8 cellular contexts compared by ENCODE assay signal in the genomic region with DNA sequence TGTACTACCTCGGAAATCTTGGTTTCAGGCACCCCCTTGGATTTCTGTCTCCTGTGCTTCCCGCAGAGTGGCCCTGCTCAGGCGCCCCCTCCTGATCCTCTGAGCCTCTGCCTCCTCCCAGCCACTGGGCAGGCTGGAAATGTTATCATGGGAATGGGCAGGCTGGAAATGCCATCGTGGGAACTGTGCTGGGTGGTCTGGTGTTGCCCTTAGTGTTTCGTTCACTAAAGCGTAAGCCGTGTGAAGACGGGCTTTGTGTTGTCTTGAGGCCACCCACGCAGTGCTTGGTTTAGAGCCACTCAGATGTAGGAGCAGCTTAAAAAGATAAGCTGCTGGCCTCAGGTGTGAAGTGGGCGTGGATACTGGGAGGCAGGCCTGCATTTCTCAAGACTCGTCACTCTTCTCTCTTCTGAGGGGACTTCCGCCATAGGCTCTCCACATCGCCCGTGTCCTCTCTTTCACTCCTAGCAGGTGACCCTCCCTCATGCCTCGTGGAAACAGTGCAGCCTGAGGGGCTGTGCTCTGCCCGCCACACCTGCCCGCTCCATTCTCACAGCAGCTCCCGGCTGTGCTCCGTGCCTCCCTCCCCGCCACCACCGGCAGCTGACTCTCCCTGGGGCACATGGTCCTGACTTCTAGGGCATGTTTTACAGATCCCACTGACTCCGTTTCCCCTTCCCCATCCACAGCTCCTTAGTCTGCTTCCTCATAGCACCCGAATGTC. TPM values are rescaled to one million over a fixed set of nuclear protein-coding genes. Genes with fewer than 3 reads are reported as not detected.
DNase-seq lines count a peak whose midpoint lies in the region; ATAC-seq and TF ChIP-seq lines count a peak whose summit lies in the region.

No MANE protein-coding gene starts in this region.

- no peaks in the 10 kb centered on the region; the same call in 2 of the 3 replicates for H3K9me3 Mint-ChIP-seq in GM23338
- peaks cover 0 to 3% of the 10 kb centered on the region in 2 donors for H3K9me3 Mint-ChIP-seq in natural killer cell

- H3F3A ChIP-seq in GM23338 (replicated peaks; ENCODE audit: low read depth) = no peaks in the 10 kb centered on the region
- no peaks in the 10 kb centered on the region for H3F3A ChIP-seq in PC-3 (ENCODE audit: low read length, unreplicated experiment)

- H3K4me3 Mint-ChIP-seq in GM23338 (peak overlapping the region; percentile 33; the same call in 2 of the 3 replicates), natural killer cell (peak overlapping the region; percentile 80)

- H3K36me3 Mint-ChIP-seq in GM23338 (ENCODE audit: low read depth) = peaks cover 10% of the 10 kb centered on the region; the same call in 2 of the 3 replicates
- H3K36me3 Mint-ChIP-seq in natural killer cell = no peaks in the 10 kb centered on the region

- intact Hi-C loops in dorsolateral prefrontal cortex (cut with DNase I) (no loop called here), natural killer cell (cut with micrococcal nuclease) (no loop called here), PC-3 (cut with micrococcal nuclease) (no loop called here), head of caudate nucleus (cut with DNase I) (no loop called here)

- POLR2A ChIA-PET in PC-3 (lab: Charles Lee; ENCODE audit: unreplicated experiment) = no interaction called here

- BruUV-seq in PC-3 (replicated peaks; lab: Mats Ljungman, UMichigan) = no TSS peak

- peaks cover 24% of the 10 kb centered on the region for H3K9me3 ChIP-seq in BLaER1
- H3K9me3 ChIP-seq in PC-3 (ENCODE audit: low read length) = no peaks in the 10 kb centered on the region

- H3K79me2 ChIP-seq in GM23338 (replicated peaks; ENCODE audit: insufficient read depth) = peaks cover 100% of the 10 kb centered on the region
- peaks cover 99% of the 10 kb centered on the region for H3K79me2 ChIP-seq in PC-3 (ENCODE audit: low read length)

- H3K27me3 Mint-ChIP-seq in GM23338 (ENCODE audit: insufficient read depth, low read depth, poor library complexity) = peaks cover 14% of the 10 kb centered on the region
- H3K27me3 Mint-ChIP-seq in natural killer cell (ENCODE audit: low read depth in 2 of 2) = no peaks in the 10 kb centered on the region

- DNase-seq in GM23338 (ENCODE audit: low spot score) = peak; percentile 35
- peak in 2 of 10 donors; percentile 37 to 48 for DNase-seq in dorsolateral prefrontal cortex
- no peak for DNase-seq in natural killer cell
- DNase-seq in PC-3 = no peak
- no peak for DNase-seq in erythroblast (lab: John Stamatoyannopoulos, UW)
- no peak for DNase-seq in NCI-H226
- DNase-seq in head of caudate nucleus = no peak

- H3K9me2 ChIP-seq in GM23338 (ENCODE audit: insufficient read depth) = no peaks in the 10 kb centered on the region
- no peaks in the 10 kb centered on the region for H3K9me2 ChIP-seq in PC-3 (replicated peaks; ENCODE audit: low read length)

- H3K4me1 Mint-ChIP-seq in GM23338 = peaks cover 63% of the 10 kb centered on the region
- H3K4me1 Mint-ChIP-seq in natural killer cell = peaks cover 73 to 77% of the 10 kb centered on the region in 2 donors

- ATAC-seq in GM23338 = peak; percentile 60
- peak; percentile 23 to 48 (median 45) for ATAC-seq in natural killer cell
- no peak for ATAC-seq in PC-3

- no peak for TF ChIP-seq POLR2A in erythroblast (IDR thresholded peaks at IDR 0.05; ENCODE audit: low read length)

- peak overlapping the region; percentile 59 for H3K27ac ChIP-seq in BLaER1
- H3K27ac ChIP-seq in GM23338 (ENCODE audit: low read depth) = no peak overlapping the region
- peak overlapping the region in 35 of 59 donors; percentile 1 to 68 (median 41) for H3K27ac ChIP-seq in dorsolateral prefrontal cortex
- H3K27ac ChIP-seq in PC-3 (ENCODE audit: low read length) = no peak overlapping the region

- peak overlapping the region; percentile 69 for H3K27ac Mint-ChIP-seq in GM23338
- H3K27ac Mint-ChIP-seq in natural killer cell = peak overlapping the region; percentile 86 to 87

- H3K9ac ChIP-seq in BLaER1 (peak overlapping the region; percentile 44; the same call in 1 of the 2 replicates), PC-3 (ENCODE audit: low read length) (no peak overlapping the region)

- TF ChIP-seq CTCF in GM23338 (conservative IDR thresholded peaks at IDR 0.05; ENCODE audit: low read depth in 2 of 2) = peak in 1 of 2 experiments; percentile 38; a peak in 3 of 4 replicates
- no peak for TF ChIP-seq CTCF in dorsolateral prefrontal cortex (IDR thresholded peaks at IDR 0.05 in 54 of 56, conservative IDR thresholded peaks at IDR 0.05 in 2 of 56; ENCODE audit: low read depth in 1 of 56, partially characterized antibody in 56 of 56)
- TF ChIP-seq CTCF in natural killer cell (IDR thresholded peaks at IDR 0.05) = no peak
- no peak for TF ChIP-seq CTCF in PC-3 (conservative IDR thresholded peaks at IDR 0.05; ENCODE audit: low read depth, low read length)

- H3K4me2 ChIP-seq in BLaER1 (peak overlapping the region; percentile 80), GM23338 (no peak overlapping the region; the same call in 1 of the 2 replicates), PC-3 (ENCODE audit: low read length) (no peak overlapping the region)

- H3K4me1 ChIP-seq in BLaER1 = peaks cover 83% of the 10 kb centered on the region
- peaks cover 45% of the 10 kb centered on the region for H3K4me1 ChIP-seq in GM23338 (ENCODE audit: insufficient read depth)
- peaks cover 6% of the 10 kb centered on the region; the same call in 1 of the 2 replicates for H3K4me1 ChIP-seq in PC-3 (ENCODE audit: insufficient read depth, low read length)

- no peaks in the 10 kb centered on the region for H3K27me3 ChIP-seq in BLaER1
- H3K27me3 ChIP-seq in GM23338 (ENCODE audit: insufficient read depth) = no peaks in the 10 kb centered on the region
- H3K27me3 ChIP-seq in dorsolateral prefrontal cortex = no peaks in the 10 kb centered on the region
- no peaks in the 10 kb centered on the region for H3K27me3 ChIP-seq in PC-3 (ENCODE audit: low read length)

- CTCF ChIA-PET in PC-3 (lab: Charles Lee) = no interaction called here

- H3K36me3 ChIP-seq in BLaER1 (peaks cover 52% of the 10 kb centered on the region), GM23338 (ENCODE audit: insufficient read depth) (no peaks in the 10 kb centered on the region), PC-3 (ENCODE audit: low read depth, low read length) (peaks cover 3% of the 10 kb centered on the region; the same call in 1 of the 2 replicates)

- H2AFZ ChIP-seq in GM23338 = no peak overlapping the region
- no peak overlapping the region for H2AFZ ChIP-seq in PC-3 (ENCODE audit: low read length)

- no peak overlapping the region for H3K4me3 ChIP-seq in BLaER1
- H3K4me3 ChIP-seq in GM23338 = no peak overlapping the region
- no peak overlapping the region for H3K4me3 ChIP-seq in dorsolateral prefrontal cortex
- no peak overlapping the region for H3K4me3 ChIP-seq in PC-3 (ENCODE audit: low read length)

- H4K20me1 ChIP-seq in BLaER1 (peaks cover 88% of the 10 kb centered on the region), GM23338 (replicated peaks; ENCODE audit: insufficient read depth) (peaks cover 79% of the 10 kb centered on the region), PC-3 (ENCODE audit: low read length) (no peaks in the 10 kb centered on the region)

TF ChIP-seq in GM23338, 12 proteins besides CTCF, POLR2A, EP300 and RAD21 (continues in another document):
- TF ChIP-seq EZH2 (IDR thresholded peaks at IDR 0.05; ENCODE audit: low read depth, unreplicated experiment) (no peak), POLR2AphosphoS5 (IDR thresholded peaks at IDR 0.05; ENCODE audit: low read depth) (no peak)

RNA-seq across cellular contexts. Expression of gene PPP2R2D, which starts 28.5 kb away (rescaled TPM):
- total RNA-seq in GM23338 (2014; rRNA removed; shearing (Covaris generic)) = 33.7 and 35.8 TPM in 2 replicates
- polyA plus RNA-seq in GM23338 (2016; fragmentation: Nextera tagmentation; extraction: Ambion mirVana) = 28.8 and 30.5 TPM in 2 replicates
- 10 to 100 TPM; 37.7 to 70.2 (median 51.6) TPM for total RNA-seq in dorsolateral prefrontal cortex
- total RNA-seq in natural killer cell = 10 to 100 TPM; 28.6 to 39.8 (median 35.8) TPM
- 30.6 and 40.3 TPM in 2 replicates for total RNA-seq in PC-3 (2014; rRNA removed)

RNA-seq across cellular contexts. Expression of gene BNIP3, which starts 52.4 kb away (rescaled TPM):
- 48.8 and 75.0 TPM in 2 replicates for total RNA-seq in GM23338 (2014; rRNA removed; shearing (Covaris generic))
- 41.1 and 46.3 TPM in 2 replicates for polyA plus RNA-seq in GM23338 (2016; fragmentation: Nextera tagmentation; extraction: Ambion mirVana)
- total RNA-seq in dorsolateral prefrontal cortex (100 to 1,000 TPM in 103 of 120 experiments, 10 to 100 TPM in 17; 73.1 to 211 (median 119) TPM), natural killer cell (10 to 100 TPM in 2 of 3 donors, 1 to 10 TPM in 1; 9.9 to 12.9 (median 12.1) TPM), PC-3 (2014; rRNA removed) (197 and 225 TPM in 2 replicates)

Comparison
In these comparisons a context has a peak if more than half of its experiments do, and no peak if none do; other contexts are left out.
1. H3K27ac ChIP-seq: peak in BLaER1 (single experiment) and dorsolateral prefrontal cortex (35 of 59); none in GM23338 (single experiment) and PC-3 (single experiment).